In genomic region chr3:89577517-89578252, GRCh38 we compare ENCODE assay signal across 1 cellular context.
TF ChIP-seq lines count a peak whose summit lies in the region.

No MANE protein-coding gene starts in this region.

TF ChIP-seq in GM23338, 12 proteins besides CTCF, POLR2A, EP300 and RAD21 (continued from another document):
- TF ChIP-seq, protein P1, sequence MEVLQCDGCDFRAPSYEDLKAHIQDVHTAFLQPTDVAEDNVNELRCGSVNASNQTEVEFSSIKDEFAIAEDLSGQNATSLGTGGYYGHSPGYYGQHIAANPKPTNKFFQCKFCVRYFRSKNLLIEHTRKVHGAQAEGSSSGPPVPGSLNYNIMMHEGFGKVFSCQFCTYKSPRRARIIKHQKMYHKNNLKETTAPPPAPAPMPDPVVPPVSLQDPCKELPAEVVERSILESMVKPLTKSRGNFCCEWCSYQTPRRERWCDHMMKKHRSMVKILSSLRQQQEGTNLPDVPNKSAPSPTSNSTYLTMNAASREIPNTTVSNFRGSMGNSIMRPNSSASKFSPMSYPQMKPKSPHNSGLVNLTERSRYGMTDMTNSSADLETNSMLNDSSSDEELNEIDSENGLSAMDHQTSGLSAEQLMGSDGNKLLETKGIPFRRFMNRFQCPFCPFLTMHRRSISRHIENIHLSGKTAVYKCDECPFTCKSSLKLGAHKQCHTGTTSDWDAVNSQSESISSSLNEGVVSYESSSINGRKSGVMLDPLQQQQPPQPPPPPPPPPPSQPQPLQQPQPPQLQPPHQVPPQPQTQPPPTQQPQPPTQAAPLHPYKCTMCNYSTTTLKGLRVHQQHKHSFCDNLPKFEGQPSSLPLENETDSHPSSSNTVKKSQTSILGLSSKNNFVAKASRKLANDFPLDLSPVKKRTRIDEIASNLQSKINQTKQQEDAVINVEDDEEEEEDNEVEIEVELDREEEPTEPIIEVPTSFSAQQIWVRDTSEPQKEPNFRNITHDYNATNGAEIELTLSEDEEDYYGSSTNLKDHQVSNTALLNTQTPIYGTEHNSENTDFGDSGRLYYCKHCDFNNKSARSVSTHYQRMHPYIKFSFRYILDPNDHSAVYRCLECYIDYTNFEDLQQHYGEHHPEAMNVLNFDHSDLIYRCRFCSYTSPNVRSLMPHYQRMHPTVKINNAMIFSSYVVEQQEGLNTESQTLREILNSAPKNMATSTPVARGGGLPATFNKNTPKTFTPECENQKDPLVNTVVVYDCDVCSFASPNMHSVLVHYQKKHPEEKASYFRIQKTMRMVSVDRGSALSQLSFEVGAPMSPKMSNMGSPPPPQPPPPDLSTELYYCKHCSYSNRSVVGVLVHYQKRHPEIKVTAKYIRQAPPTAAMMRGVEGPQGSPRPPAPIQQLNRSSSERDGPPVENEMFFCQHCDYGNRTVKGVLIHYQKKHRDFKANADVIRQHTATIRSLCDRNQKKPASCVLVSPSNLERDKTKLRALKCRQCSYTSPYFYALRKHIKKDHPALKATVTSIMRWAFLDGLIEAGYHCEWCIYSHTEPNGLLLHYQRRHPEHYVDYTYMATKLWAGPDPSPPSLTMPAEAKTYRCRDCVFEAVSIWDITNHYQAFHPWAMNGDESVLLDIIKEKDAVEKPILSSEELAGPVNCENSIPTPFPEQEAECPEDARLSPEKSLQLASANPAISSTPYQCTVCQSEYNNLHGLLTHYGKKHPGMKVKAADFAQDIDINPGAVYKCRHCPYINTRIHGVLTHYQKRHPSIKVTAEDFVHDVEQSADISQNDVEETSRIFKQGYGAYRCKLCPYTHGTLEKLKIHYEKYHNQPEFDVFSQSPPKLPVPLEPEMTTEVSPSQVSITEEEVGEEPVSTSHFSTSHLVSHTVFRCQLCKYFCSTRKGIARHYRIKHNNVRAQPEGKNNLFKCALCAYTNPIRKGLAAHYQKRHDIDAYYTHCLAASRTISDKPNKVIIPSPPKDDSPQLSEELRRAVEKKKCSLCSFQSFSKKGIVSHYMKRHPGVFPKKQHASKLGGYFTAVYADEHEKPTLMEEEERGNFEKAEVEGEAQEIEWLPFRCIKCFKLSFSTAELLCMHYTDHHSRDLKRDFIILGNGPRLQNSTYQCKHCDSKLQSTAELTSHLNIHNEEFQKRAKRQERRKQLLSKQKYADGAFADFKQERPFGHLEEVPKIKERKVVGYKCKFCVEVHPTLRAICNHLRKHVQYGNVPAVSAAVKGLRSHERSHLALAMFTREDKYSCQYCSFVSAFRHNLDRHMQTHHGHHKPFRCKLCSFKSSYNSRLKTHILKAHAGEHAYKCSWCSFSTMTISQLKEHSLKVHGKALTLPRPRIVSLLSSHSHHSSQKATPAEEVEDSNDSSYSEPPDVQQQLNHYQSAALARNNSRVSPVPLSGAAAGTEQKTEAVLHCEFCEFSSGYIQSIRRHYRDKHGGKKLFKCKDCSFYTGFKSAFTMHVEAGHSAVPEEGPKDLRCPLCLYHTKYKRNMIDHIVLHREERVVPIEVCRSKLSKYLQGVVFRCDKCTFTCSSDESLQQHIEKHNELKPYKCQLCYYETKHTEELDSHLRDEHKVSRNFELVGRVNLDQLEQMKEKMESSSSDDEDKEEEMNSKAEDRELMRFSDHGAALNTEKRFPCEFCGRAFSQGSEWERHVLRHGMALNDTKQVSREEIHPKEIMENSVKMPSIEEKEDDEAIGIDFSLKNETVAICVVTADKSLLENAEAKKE (CRISPR knock-in tag; IDR thresholded peaks at IDR 0.05), result no peak
- TF ChIP-seq REST (IDR thresholded peaks at IDR 0.05; ENCODE audit: unreplicated experiment) (no peak), EZH2 (IDR thresholded peaks at IDR 0.05; ENCODE audit: low read depth, unreplicated experiment) (no peak), JUNB (IDR thresholded peaks at IDR 0.05; ENCODE audit: unreplicated experiment) (no peak), ZNF114 (CRISPR knock-in tag; IDR thresholded peaks at IDR 0.05) (no peak), ETS1 (IDR thresholded peaks at IDR 0.05) (no peak), NANOG (IDR thresholded peaks at IDR 0.05; ENCODE audit: borderline replicate concordance) (no peak), STAT1 (IDR thresholded peaks at IDR 0.05; ENCODE audit: unreplicated experiment) (no peak), POLR2AphosphoS5 (IDR thresholded peaks at IDR 0.05; ENCODE audit: low read depth) (no peak), ZNF331 (CRISPR knock-in tag; IDR thresholded peaks at IDR 0.05; ENCODE audit: low read depth) (no peak), EZH2phosphoT487 (IDR thresholded peaks at IDR 0.05; ENCODE audit: unreplicated experiment) (no peak)
